In the genomic region with DNA sequence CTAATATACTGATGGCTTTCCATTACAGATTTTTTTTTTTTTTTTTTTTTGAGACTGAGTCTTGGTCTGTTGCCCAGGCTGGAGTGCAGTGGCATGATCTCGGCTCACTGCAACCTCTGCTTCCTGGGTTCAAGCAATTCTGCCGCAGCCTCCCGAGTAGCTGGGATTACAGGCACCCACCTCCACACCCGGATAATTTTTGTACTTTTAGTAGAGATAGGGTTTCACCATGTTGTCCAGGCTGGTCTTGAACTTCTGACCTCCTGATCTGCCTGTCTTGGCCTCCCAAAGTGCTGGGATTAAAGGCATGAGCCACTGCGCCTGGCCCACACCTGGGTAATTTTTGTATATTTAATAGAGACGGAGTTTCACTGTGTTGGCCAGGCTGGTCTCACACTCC, we compare ENCODE assay signal across 1 cellular context.
TF ChIP-seq lines count a peak whose summit lies in the region.

No MANE protein-coding gene starts in this region.

TF ChIP-seq in HepG2, 621 proteins besides CTCF, POLR2A, EP300 and RAD21:
- peak; percentile 73; the same call in 1 of the 2 replicates for TF ChIP-seq ZNF460 (CRISPR knock-in tag; IDR thresholded peaks at IDR 0.05; ENCODE audit: borderline replicate concordance)
- TF ChIP-seq ZNF121 (CRISPR knock-in tag; IDR thresholded peaks at IDR 0.05): peak; percentile 77
